21 cellular contexts compared by ENCODE assay signal in genomic region chr12:127411141-127411915, GRCh38.
DNase-seq lines count a peak whose midpoint lies in the region; ATAC-seq and TF ChIP-seq lines count a peak whose summit lies in the region.
"Had no signal": no experiment of that assay in that cellular context is flagged by ENCODE, and none has a peak within 500 bp of the region (broad histone marks: within the 10 kb centered on the region; RNA-seq: fewer than 3 reads in every experiment).

No MANE protein-coding gene starts in this region.

- H3K36me3 Mint-ChIP-seq in HFFc6 (ENCODE audit: low read depth) = no peaks in the 10 kb centered on the region
- H3K36me3 Mint-ChIP-seq: CD4-positive, alpha-beta memory T cell had no signal

- H3K4ac ChIP-seq in mesendoderm (ENCODE audit: low read depth, low read length) = no peak overlapping the region

- H3K56ac ChIP-seq in mesendoderm (ENCODE audit: low read length) = no peak overlapping the region

- H3K4me2 ChIP-seq in mammary epithelial cell (ENCODE audit: insufficient read depth, low read depth, low read length) (no peak overlapping the region), neural cell (ENCODE audit: low read length) (no peak overlapping the region), mesendoderm (ENCODE audit: low read length) (no peak overlapping the region)

- H3K9ac ChIP-seq in mammary epithelial cell (ENCODE audit: insufficient read depth, low read length) (no peak overlapping the region), neural cell (ENCODE audit: low read length) (no peak overlapping the region), mesendoderm (ENCODE audit: low read length) (no peak overlapping the region)

- H3K9me2 ChIP-seq in neural cell (ENCODE audit: insufficient read depth, low read length) = no peaks in the 10 kb centered on the region

- no peaks in the 10 kb centered on the region for H3K36me3 ChIP-seq in mammary epithelial cell (ENCODE audit: insufficient read depth, low read length)
- no peaks in the 10 kb centered on the region for H3K36me3 ChIP-seq in neural cell (ENCODE audit: insufficient read depth, low read length)
- no peaks in the 10 kb centered on the region for H3K36me3 ChIP-seq in mesendoderm (ENCODE audit: control insufficient read depth, insufficient read depth, low read length)
- H3K36me3 ChIP-seq: MG63 had no signal

- WGBS in mammary epithelial cell (ENCODE audit: low coverage, missing lambda C conversion rate) = 44% methylated on average over 7 of the region's 7 CpGs
- WGBS in mesendoderm (ENCODE audit: extremely low coverage, insufficient coverage, low lambda C conversion rate) = no CpG with 5 or more reads among the region's 7 CpGs

- no peak overlapping the region for H4K5ac ChIP-seq in mesendoderm (ENCODE audit: low read length)

- DNase-seq in Daoy (ENCODE audit: low read depth) (peak; percentile 16), HFFc6 (peak; percentile 68), mammary epithelial cell (peak; percentile 16), mesendoderm (no peak), NCI-H1930 (lab: John Stamatoyannopoulos, UW) (no peak)
- DNase-seq: C1 segment of cervical spinal cord; CD4-positive, alpha-beta memory T cell; COR-L47; Kasumi-1; MG63; NCI-H1105 treated with DMSO at 0.1 percent for 48 hours; NCI-H146; NCI-H2029 treated with DMSO at 0.1 percent for 48 hours; NCI-H2227 treated with DMSO at 0.1 percent for 48 hours; NCI-H526 treated with DMSO at 0.1 percent for 48 hours; SHP77 had no signal

- TF ChIP-seq RAD21 in neural cell (conservative IDR thresholded peaks at IDR 0.05) = no peak

- H3K23ac ChIP-seq in mesendoderm (ENCODE audit: low read length) = no peak overlapping the region

- in situ Hi-C loops in mammary epithelial cell (cut with MboI; ENCODE audit: low sequenced_read_pairs in 2 of 2) = no loop called here

- no peaks in the 10 kb centered on the region for H3K9me3 Mint-ChIP-seq in HFFc6

- H3K79me2 ChIP-seq in mammary epithelial cell (ENCODE audit: insufficient read depth, low read length) (no peaks in the 10 kb centered on the region), neural cell (replicated peaks; ENCODE audit: insufficient read depth, low read length) (no peaks in the 10 kb centered on the region), mesendoderm (ENCODE audit: control insufficient read depth, insufficient read depth, low read length) (no peaks in the 10 kb centered on the region)

- H3K27ac ChIP-seq in mammary epithelial cell (ENCODE audit: insufficient read depth, low read depth, low read length) = no peak overlapping the region
- H3K27ac ChIP-seq in neural cell (ENCODE audit: low read length) = peak overlapping the region; percentile 91
- no peak overlapping the region for H3K27ac ChIP-seq in mesendoderm (ENCODE audit: low read depth, low read length)
- H3K27ac ChIP-seq: RWPE1 had no signal

- H3K27me3 ChIP-seq in mammary epithelial cell (ENCODE audit: insufficient read depth, low read length) (no peaks in the 10 kb centered on the region), neural cell (ENCODE audit: insufficient read depth, low read depth, low read length) (no peaks in the 10 kb centered on the region), mesendoderm (ENCODE audit: insufficient read depth, low read length, poor library complexity) (no peaks in the 10 kb centered on the region)
- H3K27me3 ChIP-seq: MG63 had no signal

- no peak overlapping the region for H3K18ac ChIP-seq in mesendoderm (ENCODE audit: low read length)

- H3F3A ChIP-seq in neural cell (ENCODE audit: insufficient read depth, low read length, poor library complexity, severe bottlenecking) = peaks cover 3% of the 10 kb centered on the region

- H3K27me3 Mint-ChIP-seq in HFFc6 (ENCODE audit: insufficient read depth) = no peaks in the 10 kb centered on the region; the same call in 1 of the 2 replicates

- no peak overlapping the region for H2BK15ac ChIP-seq in mesendoderm (replicated peaks; ENCODE audit: low read depth)

- BruUV-seq in mammary epithelial cell (replicated peaks; lab: Mats Ljungman, UMichigan) = no TSS peak

- H3K4me1 Mint-ChIP-seq in HFFc6 (ENCODE audit: low read depth) = peaks cover 25% of the 10 kb centered on the region
- H3K4me1 Mint-ChIP-seq: CD4-positive, alpha-beta memory T cell had no signal

- ATAC-seq in HG02798 (IDR thresholded peaks at IDR 0.05; ENCODE audit: poor library complexity, unreplicated experiment) = no peak
- ATAC-seq in GM19452 (IDR thresholded peaks at IDR 0.05; ENCODE audit: unreplicated experiment) = no peak

- no peak overlapping the region for H2AK5ac ChIP-seq in mesendoderm (ENCODE audit: low read length)

- dilution Hi-C loops in mammary epithelial cell (cut with HindIII; ENCODE audit: low sequenced_read_pairs) = no loop called here

- H2BK5ac ChIP-seq in mesendoderm (ENCODE audit: low read length) = no peak overlapping the region

- peak overlapping the region; percentile 83 for H3K27ac Mint-ChIP-seq in HFFc6
- H3K27ac Mint-ChIP-seq: CD4-positive, alpha-beta memory T cell had no signal

- H3K4me1 ChIP-seq in mammary epithelial cell (ENCODE audit: insufficient read depth, low read length) = no peaks in the 10 kb centered on the region
- H3K4me1 ChIP-seq in mesendoderm (ENCODE audit: control insufficient read depth, low read depth, low read length) = no peaks in the 10 kb centered on the region

- H3K9me3 ChIP-seq in mammary epithelial cell (replicated peaks; ENCODE audit: insufficient read depth, low read length) (no peaks in the 10 kb centered on the region), neural cell (ENCODE audit: low read length) (no peaks in the 10 kb centered on the region)
- H3K9me3 ChIP-seq: MG63 had no signal

- peak overlapping the region; percentile 52; the same call in 1 of the 2 replicates for H3K4me3 Mint-ChIP-seq in HFFc6
- H3K4me3 Mint-ChIP-seq: CD4-positive, alpha-beta memory T cell had no signal

- H4K8ac ChIP-seq in mesendoderm (ENCODE audit: low read depth, low read length) = no peak overlapping the region

- H2AFZ ChIP-seq in mammary epithelial cell (ENCODE audit: low read depth, low read length) = no peak overlapping the region
- H2AFZ ChIP-seq in neural cell (ENCODE audit: low read depth, low read length) = no peak overlapping the region

- intact Hi-C loops in mammary epithelial cell (cut with micrococcal nuclease) = no loop called here

- CTCF ChIA-PET in mammary epithelial cell (lab: Charles Lee; ENCODE audit: low non-redundant PET) = no interaction called here

- no peaks in the 10 kb centered on the region for H3K79me1 ChIP-seq in mesendoderm (ENCODE audit: low read length)

- no peak for TF ChIP-seq EP300 in neural cell (conservative IDR thresholded peaks at IDR 0.05; ENCODE audit: poor library complexity, severe bottlenecking)

- H3K4me3 ChIP-seq in mammary epithelial cell (replicated peaks in 1 of 3; ENCODE audit: insufficient read depth in 1 of 3, low read depth in 2 of 3, low read length in 3 of 3) (no peak overlapping the region), neural cell (ENCODE audit: low read length) (no peak overlapping the region), mesendoderm (ENCODE audit: low read length) (no peak overlapping the region)
- H3K4me3 ChIP-seq: K562, MG63 had no signal

- TF ChIP-seq CTCF in HFFc6 (IDR thresholded peaks at IDR 0.05) (no peak), mammary epithelial cell (conservative IDR thresholded peaks at IDR 0.05 in 1 of 2, IDR thresholded peaks at IDR 0.05 in 1 of 2; ENCODE audit: extremely low read depth in 1 of 2, insufficient read depth in 1 of 2, low read depth in 1 of 2, low read length in 2 of 2) (no peak), neural cell (IDR thresholded peaks at IDR 0.05; ENCODE audit: poor library complexity, severe bottlenecking) (no peak)

- H2BK120ac ChIP-seq in mesendoderm (ENCODE audit: low read depth, low read length) = no peak overlapping the region

- no peaks in the 10 kb centered on the region for H4K20me1 ChIP-seq in mammary epithelial cell (ENCODE audit: insufficient read depth, low read length)
- no peaks in the 10 kb centered on the region for H4K20me1 ChIP-seq in neural cell (ENCODE audit: insufficient read depth)

TF ChIP-seq in neural cell, 6 proteins besides CTCF, POLR2A, EP300 and RAD21:
- TF ChIP-seq POLR2AphosphoS5 (IDR thresholded peaks at IDR 0.05) = no peak
- TF ChIP-seq REST (IDR thresholded peaks at IDR 0.05; ENCODE audit: borderline replicate concordance) = no peak
- no peak for TF ChIP-seq EZH2 (IDR thresholded peaks at IDR 0.05; ENCODE audit: borderline replicate concordance, insufficient read depth, low read length, poor library complexity, severe bottlenecking)
- no peak for TF ChIP-seq MXI1 (conservative IDR thresholded peaks at IDR 0.05; ENCODE audit: poor library complexity, severe bottlenecking)
- TF ChIP-seq SMC3 (conservative IDR thresholded peaks at IDR 0.05; ENCODE audit: poor library complexity) = no peak

Comparison
In these comparisons a context has a peak if more than half of its experiments do, and no peak if none do; other contexts are left out.
1. DNase-seq: peak in Daoy (single experiment), HFFc6 (single experiment) and mammary epithelial cell (single experiment); none in mesendoderm (single experiment) and NCI-H1930 (0 of 2).